18 cellular contexts compared by ENCODE assay signal in genomic region chr2:127193948-127194267, GRCh38. TPM values are rescaled to one million over a fixed set of nuclear protein-coding genes. Genes with fewer than 3 reads are reported as not detected.
DNase-seq lines count a peak whose midpoint lies in the region; ATAC-seq and TF ChIP-seq lines count a peak whose summit lies in the region.
"Had no signal": no experiment of that assay in that cellular context is flagged by ENCODE, and none has a peak within 500 bp of the region (broad histone marks: within the 10 kb centered on the region; RNA-seq: fewer than 3 reads in every experiment).

No MANE protein-coding gene starts in this region.

- H3K4me1 ChIP-seq in HUES64 (ENCODE audit: insufficient read depth, low read length) (peaks cover 15% of the 10 kb centered on the region), lower lobe of right lung (no peaks in the 10 kb centered on the region)
- H3K4me1 ChIP-seq: adrenal gland had no signal

- H3K36me3 ChIP-seq in HUES64 (ENCODE audit: insufficient read depth, low read length) (no peaks in the 10 kb centered on the region; the same call in 1 of the 2 replicates), lower lobe of right lung (no peaks in the 10 kb centered on the region)
- H3K36me3 ChIP-seq: adrenal gland had no signal

- H3K27me3 ChIP-seq in HUES64 (ENCODE audit: insufficient read depth, low read length) (no peaks in the 10 kb centered on the region), lower lobe of right lung (ENCODE audit: low read depth) (no peaks in the 10 kb centered on the region)
- H3K27me3 ChIP-seq: adrenal gland had no signal

- intact Hi-C loops in Calu3 (cut with micrococcal nuclease; ENCODE audit: unreplicated experiment): no loop called here
- intact Hi-C loops in lower lobe of right lung (cut with DNase I): no loop called here

- no peak overlapping the region for H3K4me3 Mint-ChIP-seq in Calu3 (ENCODE audit: low read depth, unreplicated experiment)
- H3K4me3 Mint-ChIP-seq: activated CD4-positive, alpha-beta T cell treated with anti-CD3 and anti-CD28 coated beads, Interleukin-2, amount 10 ng/mL, durations not matched to agents 24 days and 14 days; natural killer cell; stimulated activated naive CD8-positive, alpha-beta T cell treated with anti-CD3 and anti-CD28 coated beads, Interleukin-15, Interleukin-2, amounts not matched to agents 100 ng/mL and 50 ng/mL, for 24 hours; T-helper 2 cell treated with Interferon-gamma antibody and Interleukin-4, amounts not matched to agents 5 μg/mL and 100 μg/mL, for 36 hours had no signal

- H3K36me3 Mint-ChIP-seq in Calu3 (ENCODE audit: insufficient read depth, unreplicated experiment): peaks cover 7% of the 10 kb centered on the region
- H3K36me3 Mint-ChIP-seq: natural killer cell had no signal

- peaks cover 39% of the 10 kb centered on the region for H3K27me3 Mint-ChIP-seq in Calu3 (ENCODE audit: unreplicated experiment)

- peaks cover 8% of the 10 kb centered on the region for H3K4me1 Mint-ChIP-seq in Calu3 (ENCODE audit: low read depth, unreplicated experiment)

- TF ChIP-seq CTCF in AG04449 (IDR thresholded peaks at IDR 0.05; ENCODE audit: insufficient read depth, low read length, missing control alignments): no peak
- no peak for TF ChIP-seq CTCF in Calu3 (IDR thresholded peaks at IDR 0.05; ENCODE audit: unreplicated experiment)
- TF ChIP-seq CTCF in lower lobe of right lung (IDR thresholded peaks at IDR 0.05): no peak

- 60% methylated on average over 5 of the region's 5 CpGs for WGBS in HUES64

- POLR2A ChIA-PET in AG04449 (lab: Yijun Ruan, JAX): no interaction called here

- no TSS peak for BruUV-seq in Calu3 (replicated peaks; lab: Mats Ljungman, UMichigan)

- CTCF ChIA-PET in AG04449 (lab: Yijun Ruan, JAX) (no interaction called here), Calu3 (lab: Charles Lee) (no interaction called here)

- DNase-seq in AG04449 (ENCODE audit: low read depth, low spot score) (peak; percentile 58), epidermal melanocyte (ENCODE audit: insufficient read length, low spot score) (peak; percentile 76), myocyte (ENCODE audit: low read depth) (peak; percentile 51), Calu3 (no peak), NCI-H446 treated with DMSO at 0.1 percent for 48 hours (lab: John Stamatoyannopoulos, UW) (no peak), lower lobe of right lung (no peak), DMS53 treated with DMSO at 0.1 percent for 48 hours (lab: John Stamatoyannopoulos, UW; ENCODE audit: unreplicated experiment) (no peak)
- DNase-seq: activated CD4-positive, alpha-beta T cell treated with anti-CD3 and anti-CD28 coated beads, Interleukin-2, amount 10 ng/mL, durations not matched to agents 24 days and 14 days; activated T-cell treated with anti-CD3 and anti-CD28 coated beads, Interleukin-2, amount 50 U/mL, for 1 hour; DMS 273 treated with DMSO at 0.1 percent for 48 hours; left cardiac atrium; MM.1S; natural killer cell; NCI-H2029 treated with DMSO at 0.1 percent for 48 hours had no signal

- ATAC-seq in lower lobe of right lung: no peak
- ATAC-seq: natural killer cell had no signal

- peaks cover 10% of the 10 kb centered on the region for H3K9me3 ChIP-seq in HUES64 (ENCODE audit: insufficient read depth, low read depth, low read length)
- no peaks in the 10 kb centered on the region for H3K9me3 ChIP-seq in lower lobe of right lung
- H3K9me3 ChIP-seq: adrenal gland had no signal

- H3K4me3 ChIP-seq in AG04449 (ENCODE audit: low read depth, low read length) (no peak overlapping the region), HUES64 (ENCODE audit: low read length) (no peak overlapping the region), lower lobe of right lung (no peak overlapping the region)
- H3K4me3 ChIP-seq: adrenal gland had no signal

- peaks cover 3% of the 10 kb centered on the region for H3K9me3 Mint-ChIP-seq in Calu3 (ENCODE audit: low read depth, unreplicated experiment)
- H3K9me3 Mint-ChIP-seq: activated CD4-positive, alpha-beta T cell treated with anti-CD3 and anti-CD28 coated beads, Interleukin-2, amount 10 ng/mL, durations not matched to agents 24 days and 14 days; natural killer cell; T-helper 2 cell treated with Interferon-gamma antibody and Interleukin-4, amounts not matched to agents 5 μg/mL and 100 μg/mL, for 36 hours had no signal

- H3K9ac ChIP-seq in HUES64 (ENCODE audit: low read depth, low read length): peak overlapping the region; percentile 32; the same call in 1 of the 2 replicates

- no peak overlapping the region for H3K27ac Mint-ChIP-seq in Calu3 (ENCODE audit: unreplicated experiment)
- H3K27ac Mint-ChIP-seq: activated CD4-positive, alpha-beta T cell treated with anti-CD3 and anti-CD28 coated beads, Interleukin-2, amount 10 ng/mL, durations not matched to agents 24 days and 14 days; natural killer cell; stimulated activated naive CD8-positive, alpha-beta T cell treated with anti-CD3 and anti-CD28 coated beads, Interleukin-15, Interleukin-2, amounts not matched to agents 100 ng/mL and 50 ng/mL, for 24 hours; T-helper 2 cell treated with Interferon-gamma antibody and Interleukin-4, amounts not matched to agents 5 μg/mL and 100 μg/mL, for 36 hours had no signal

- H3K27ac ChIP-seq in HUES64 (ENCODE audit: low read depth, low read length): peak overlapping the region; percentile 69; the same call in 1 of the 2 replicates
- no peak overlapping the region for H3K27ac ChIP-seq in lower lobe of right lung

RNA-seq across cellular contexts. Expression of gene CYP27C1, which starts 26.2 kb away (rescaled TPM):
- polyA plus RNA-seq in HUES64 (2013, experiment 1 of 2): 1.7 TPM
- polyA plus RNA-seq in HUES64 (2013, experiment 2 of 2): 1.7 TPM
- total RNA-seq in myocyte (0.45 and 0.62 TPM in 2 replicates), Calu3 (2022) (0.07 TPM in 1 of 2 replicates, not detected in the other), lower lobe of right lung (not detected)
- 4.8 TPM for polyA plus RNA-seq in myocyte (2012)
- total RNA-seq: activated CD4-positive, alpha-beta T cell treated with anti-CD3 and anti-CD28 coated beads, Interleukin-2, amount 10 ng/mL, durations not matched to agents 24 days and 14 days; natural killer cell had no signal

Comparison
In these comparisons a context has a peak if more than half of its experiments do, and no peak if none do; other contexts are left out.
1. DNase-seq: peak in AG04449 (single experiment), epidermal melanocyte (single experiment) and myocyte (single experiment); none in Calu3 (single experiment), NCI-H446 treated with DMSO at 0.1 percent for 48 hours (single experiment), lower lobe of right lung (single experiment) and DMS53 treated with DMSO at 0.1 percent for 48 hours (single experiment).